Comparison of ENCODE assay signal across 24 cellular contexts in the genomic region with DNA sequence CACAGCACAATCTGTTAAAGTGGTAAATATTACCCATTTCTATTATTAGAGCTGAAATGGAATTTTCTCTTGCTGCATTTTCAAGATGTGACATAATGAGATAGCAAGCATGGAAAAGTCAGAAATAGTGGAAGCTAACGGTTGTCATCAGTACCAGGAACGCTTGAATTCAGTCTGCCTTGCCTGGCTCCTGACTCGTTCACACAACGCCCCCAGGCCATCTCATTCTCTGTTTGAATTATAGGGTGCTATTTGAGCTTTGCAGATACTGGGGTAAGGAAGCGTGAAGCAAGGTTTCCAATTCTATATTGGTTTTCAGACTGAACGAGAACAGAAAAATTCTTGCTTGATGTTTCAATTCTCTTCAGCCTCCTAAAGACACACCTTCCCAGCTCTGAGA.
"Had no signal": no experiment of that assay in that cellular context is flagged by ENCODE, and none has a peak within 500 bp of the region (broad histone marks: within the 10 kb centered on the region; RNA-seq: fewer than 3 reads in every experiment).

No MANE protein-coding gene starts in this region.

- H3K4me3 Mint-ChIP-seq: mesothelial cell of epicardium; naive B cell; natural killer cell; nephron progenitor cell; stimulated activated effector memory CD8-positive, alpha-beta T cell treated with anti-CD3 and anti-CD28 coated beads, Interleukin-12 subunit alpha, Interleukin-12 subunit beta, amount 100 ng/mL, for 72 hours; stimulated activated naive CD8-positive, alpha-beta T cell treated with anti-CD3 and anti-CD28 coated beads, Interleukin-15, Interleukin-2, amounts not matched to agents 100 ng/mL and 50 ng/mL, for 24 hours; type B pancreatic cell had no signal

- H3K36me3 ChIP-seq: left ventricle myocardium inferior, ovary, spleen, suprapubic skin, thoracic aorta, tibial artery, uterus had no signal

- H3K36me3 Mint-ChIP-seq: mesothelial cell of epicardium; naive B cell; natural killer cell; stimulated activated effector memory CD8-positive, alpha-beta T cell treated with anti-CD3 and anti-CD28 coated beads, Interleukin-12 subunit alpha, Interleukin-12 subunit beta, amount 100 ng/mL, for 72 hours; type B pancreatic cell had no signal

- H3K9me3 Mint-ChIP-seq: mesothelial cell of epicardium; naive B cell; natural killer cell; nephron progenitor cell; stimulated activated effector memory CD8-positive, alpha-beta T cell treated with anti-CD3 and anti-CD28 coated beads, Interleukin-12 subunit alpha, Interleukin-12 subunit beta, amount 100 ng/mL, for 72 hours; stimulated activated naive CD8-positive, alpha-beta T cell treated with anti-CD3 and anti-CD28 coated beads, Interleukin-15, Interleukin-2, amounts not matched to agents 100 ng/mL and 50 ng/mL, for 24 hours; type B pancreatic cell had no signal

- H3K9me3 ChIP-seq: left ventricle myocardium inferior, ovary, spleen, suprapubic skin, thoracic aorta, tibial artery, uterus had no signal

- H3K27me3 ChIP-seq: ovary, spleen, suprapubic skin, tibial artery, uterus had no signal

- H3K4me1 ChIP-seq: left ventricle myocardium inferior, suprapubic skin, tibial artery, uterus had no signal

- H3K27ac ChIP-seq: left ventricle myocardium inferior, ovary, spleen, suprapubic skin, thoracic aorta, tibial artery, uterus had no signal

- DNase-seq: islet precursor cell; left ventricle myocardium inferior; mesendoderm; naive B cell; natural killer cell; nephron progenitor cell; ovary; retina; right cardiac atrium; small intestine; spleen; stimulated activated CD4-positive, alpha-beta T cell treated with anti-CD3 and anti-CD28 coated beads, Interleukin-4, amount 100 ng/mL, for 24 hours; stimulated activated naive CD4-positive, alpha-beta T cell; tibial artery; uterus had no signal

- H3K27ac Mint-ChIP-seq: mesothelial cell of epicardium; naive B cell; natural killer cell; nephron progenitor cell; progenitor cell of endocrine pancreas; stimulated activated effector memory CD8-positive, alpha-beta T cell treated with anti-CD3 and anti-CD28 coated beads, Interleukin-12 subunit alpha, Interleukin-12 subunit beta, amount 100 ng/mL, for 72 hours; stimulated activated naive CD8-positive, alpha-beta T cell treated with anti-CD3 and anti-CD28 coated beads, Interleukin-15, Interleukin-2, amounts not matched to agents 100 ng/mL and 50 ng/mL, for 24 hours; type B pancreatic cell had no signal

- ATAC-seq: natural killer cell; right cardiac atrium; sciatic nerve; stimulated activated effector memory CD8-positive, alpha-beta T cell treated with anti-CD3 and anti-CD28 coated beads, Interleukin-12 subunit alpha, Interleukin-12 subunit beta, amount 100 ng/mL, for 72 hours had no signal

- H3K4me1 Mint-ChIP-seq: stimulated activated effector memory CD8-positive, alpha-beta T cell treated with anti-CD3 and anti-CD28 coated beads, Interleukin-12 subunit alpha, Interleukin-12 subunit beta, amount 100 ng/mL, for 72 hours had no signal

- H3K4me3 ChIP-seq: left ventricle myocardium inferior, lung, ovary, spleen, suprapubic skin, thoracic aorta, tibial artery, uterus had no signal
